24 cellular contexts compared by ENCODE assay signal in genomic region chr16:11722468-11722808, GRCh38. TPM values are rescaled to one million over a fixed set of nuclear protein-coding genes. Genes with fewer than 3 reads are reported as not detected.
DNase-seq lines count a peak whose midpoint lies in the region; ATAC-seq and TF ChIP-seq lines count a peak whose summit lies in the region.
"Had no signal": no experiment of that assay in that cellular context is flagged by ENCODE, and none has a peak within 500 bp of the region (broad histone marks: within the 10 kb centered on the region; RNA-seq: fewer than 3 reads in every experiment).

No MANE protein-coding gene starts in this region.

- no peak for DNase-seq in T-helper 2 cell treated with Interferon-gamma antibody and Interleukin-4, amounts not matched to agents 5 μg/mL and 100 μg/mL, for 36 hours (ENCODE audit: low spot score)
- DNase-seq in T-helper 2 cell = no peak
- no peak for DNase-seq in colonic mucosa
- DNase-seq in gastrocnemius medialis = no peak
- no peak for DNase-seq in posterior vena cava (ENCODE audit: low spot score)
- no peak for DNase-seq in mesenchymal stem cell
- DNase-seq in middle frontal gyrus (ENCODE audit: extremely low spot score, low spot score) = no peak
- DNase-seq: activated CD8-positive, alpha-beta memory T cell treated with anti-CD3 and anti-CD28 coated beads, Interleukin-2, amount 10 ng/mL, durations not matched to agents 7 days and 5 days; activated effector memory CD4-positive, alpha-beta T cell treated with anti-CD3 and anti-CD28 coated beads, Interleukin-2, amount 50 U/mL, for 16 hours; amniotic stem cell; COR-L47; DMS79 treated with DMSO at 0.1 percent for 48 hours; Kasumi-1; kidney glomerular epithelial cell; NCI-H1048; NCI-H187; NCI-H748 treated with DMSO at 0.1 percent for 48 hours; OCI-M1 had no signal

- no peak overlapping the region for H2BK15ac ChIP-seq in mesenchymal stem cell (ENCODE audit: low read depth, poor library complexity, severe bottlenecking)

- H3K18ac ChIP-seq in mesenchymal stem cell (ENCODE audit: low read depth in 1 of 2, low read length in 2 of 2) = no peak overlapping the region

- H3K4me3 ChIP-seq in KMS-11 (IDR thresholded peaks at IDR 0.05; ENCODE audit: insufficient read depth, low read depth, low read length) (no peak overlapping the region), colonic mucosa (no peak overlapping the region), gastrocnemius medialis (no peak overlapping the region), mesenchymal stem cell (ENCODE audit: insufficient read depth in 1 of 2, low read depth in 1 of 2, low read length in 2 of 2) (no peak overlapping the region)
- H3K4me3 ChIP-seq: GM12878, suprapubic skin had no signal

- H4K8ac ChIP-seq in mesenchymal stem cell (ENCODE audit: low read length) = no peak overlapping the region

- TF ChIP-seq CTCF in KMS-11 (conservative IDR thresholded peaks at IDR 0.05; ENCODE audit: low read depth, low read length) (no peak), colonic mucosa (IDR thresholded peaks at IDR 0.05) (no peak), gastrocnemius medialis (IDR thresholded peaks at IDR 0.05 in 4 of 5, conservative IDR thresholded peaks at IDR 0.05 in 1 of 5) (no peak)

- no peak overlapping the region for H2AFZ ChIP-seq in KMS-11 (ENCODE audit: low read depth)
- H2AFZ ChIP-seq in mesenchymal stem cell (ENCODE audit: low read depth, low read length) = no peak overlapping the region

- H2AK5ac ChIP-seq in mesenchymal stem cell (ENCODE audit: low read length, severe bottlenecking) = no peak overlapping the region

- no peak overlapping the region for H3K4ac ChIP-seq in mesenchymal stem cell (ENCODE audit: low read depth in 1 of 2, low read length in 2 of 2)

- ATAC-seq in gastrocnemius medialis = no peak
- ATAC-seq: activated CD8-positive, alpha-beta memory T cell treated with anti-CD3 and anti-CD28 coated beads, Interleukin-2, amount 10 ng/mL, durations not matched to agents 7 days and 5 days; GM12878; natural killer cell treated with Interleukin-12 subunit alpha and Interleukin-12 subunit beta and Interleukin-15 and Interleukin-18, amount 100 ng/mL, for 72 hours; Right ventricle myocardium inferior had no signal

- no peak overlapping the region for H2BK12ac ChIP-seq in mesenchymal stem cell (ENCODE audit: low read length in 2 of 2)

- H3K4me1 Mint-ChIP-seq in T-helper 2 cell treated with Interferon-gamma antibody and Interleukin-4, amounts not matched to agents 5 μg/mL and 100 μg/mL, for 36 hours (ENCODE audit: low read depth) = peaks cover 13% of the 10 kb centered on the region
- H3K4me1 Mint-ChIP-seq: activated CD8-positive, alpha-beta memory T cell treated with anti-CD3 and anti-CD28 coated beads, Interleukin-2, amount 10 ng/mL, durations not matched to agents 7 days and 5 days had no signal

- H3K9me3 ChIP-seq in colonic mucosa (no peaks in the 10 kb centered on the region), gastrocnemius medialis (no peaks in the 10 kb centered on the region), mesenchymal stem cell (ENCODE audit: control insufficient read depth, low read length) (no peaks in the 10 kb centered on the region)
- H3K9me3 ChIP-seq: suprapubic skin had no signal

- no peaks in the 10 kb centered on the region for H3K9me3 Mint-ChIP-seq in T-helper 2 cell treated with Interferon-gamma antibody and Interleukin-4, amounts not matched to agents 5 μg/mL and 100 μg/mL, for 36 hours
- H3K9me3 Mint-ChIP-seq: natural killer cell treated with Interleukin-12 subunit alpha and Interleukin-12 subunit beta and Interleukin-15 and Interleukin-18, amount 100 ng/mL, for 72 hours had no signal

- H3K9ac ChIP-seq in KMS-11 (no peak overlapping the region), colonic mucosa (ENCODE audit: low read depth in 2 of 2, low read length in 2 of 2) (no peak overlapping the region), mesenchymal stem cell (ENCODE audit: low read length) (no peak overlapping the region)

- TF ChIP-seq POLR2A in gastrocnemius medialis (IDR thresholded peaks at IDR 0.05) = no peak

- peaks cover 14% of the 10 kb centered on the region for H3K79me1 ChIP-seq in mesenchymal stem cell (replicated peaks; ENCODE audit: low read length, poor library complexity, severe bottlenecking)

- H3K27me3 ChIP-seq in KMS-11 (ENCODE audit: insufficient read depth, low read depth) (no peaks in the 10 kb centered on the region), colonic mucosa (no peaks in the 10 kb centered on the region), gastrocnemius medialis (no peaks in the 10 kb centered on the region), mesenchymal stem cell (ENCODE audit: control insufficient read depth in 1 of 2, insufficient read depth in 1 of 2, low read length in 2 of 2) (no peaks in the 10 kb centered on the region)
- H3K27me3 ChIP-seq: suprapubic skin had no signal

- no peaks in the 10 kb centered on the region for H4K20me1 ChIP-seq in KMS-11 (ENCODE audit: insufficient read depth)

- WGBS in mesenchymal stem cell = 98% methylated on average over 2 of the region's 3 CpGs

- H3K36me3 Mint-ChIP-seq in T-helper 2 cell treated with Interferon-gamma antibody and Interleukin-4, amounts not matched to agents 5 μg/mL and 100 μg/mL, for 36 hours (ENCODE audit: low read depth) = peaks cover 41% of the 10 kb centered on the region

- H3K4me2 ChIP-seq in KMS-11 = no peak overlapping the region
- H3K4me2 ChIP-seq in mesenchymal stem cell (ENCODE audit: low read length, poor library complexity, severe bottlenecking) = no peak overlapping the region

- H2BK120ac ChIP-seq in mesenchymal stem cell (ENCODE audit: low read depth, low read length) = no peak overlapping the region

- peaks cover 54% of the 10 kb centered on the region; the same call in 1 of the 2 replicates for H3K79me2 ChIP-seq in KMS-11 (ENCODE audit: insufficient read depth, low read depth)

- no peak overlapping the region for H2BK5ac ChIP-seq in mesenchymal stem cell (ENCODE audit: low read depth, low read length, poor library complexity, severe bottlenecking)

- no peak overlapping the region for H3K23ac ChIP-seq in mesenchymal stem cell (ENCODE audit: low read length in 2 of 2)

- intact Hi-C loops in colonic mucosa (cut with DNase I) (no loop called here), gastrocnemius medialis (cut with DNase I; ENCODE audit: low total_unique reads) (no loop called here), posterior vena cava (cut with DNase I) (no loop called here)

- H3K27ac Mint-ChIP-seq in T-helper 2 cell treated with Interferon-gamma antibody and Interleukin-4, amounts not matched to agents 5 μg/mL and 100 μg/mL, for 36 hours = peak overlapping the region; percentile 0
- H3K27ac Mint-ChIP-seq: activated CD8-positive, alpha-beta memory T cell treated with anti-CD3 and anti-CD28 coated beads, Interleukin-2, amount 10 ng/mL, durations not matched to agents 7 days and 5 days had no signal

- H3K4me1 ChIP-seq in KMS-11 (ENCODE audit: low read depth, poor library complexity, severe bottlenecking) (peaks cover 74% of the 10 kb centered on the region), colonic mucosa (peaks cover 7% of the 10 kb centered on the region), gastrocnemius medialis (peaks cover 6 to 7% of the 10 kb centered on the region in 2 donors), mesenchymal stem cell (ENCODE audit: control insufficient read depth, insufficient read depth, low read depth, low read length) (peaks cover 6% of the 10 kb centered on the region)
- H3K4me1 ChIP-seq: suprapubic skin had no signal

- H3K36me3 ChIP-seq in KMS-11 (ENCODE audit: insufficient read depth) = peaks cover 44% of the 10 kb centered on the region; the same call in 1 of the 2 replicates
- peaks cover 15% of the 10 kb centered on the region for H3K36me3 ChIP-seq in colonic mucosa
- peaks cover 0 to 60% of the 10 kb centered on the region in 2 donors for H3K36me3 ChIP-seq in gastrocnemius medialis
- H3K36me3 ChIP-seq in mesenchymal stem cell (ENCODE audit: control insufficient read depth in 1 of 2, insufficient read depth in 2 of 2, low read depth in 1 of 2, low read length in 2 of 2) = peaks cover 15 to 72% of the 10 kb centered on the region in 2 experiments

- no peak overlapping the region for H3K4me3 Mint-ChIP-seq in T-helper 2 cell treated with Interferon-gamma antibody and Interleukin-4, amounts not matched to agents 5 μg/mL and 100 μg/mL, for 36 hours
- H3K4me3 Mint-ChIP-seq: activated CD8-positive, alpha-beta memory T cell treated with anti-CD3 and anti-CD28 coated beads, Interleukin-2, amount 10 ng/mL, durations not matched to agents 7 days and 5 days; natural killer cell treated with Interleukin-12 subunit alpha and Interleukin-12 subunit beta and Interleukin-15 and Interleukin-18, amount 100 ng/mL, for 72 hours had no signal

- in situ Hi-C loops in gastrocnemius medialis (cut with MboI; ENCODE audit: low sequenced_read_pairs in 4 of 4) = loop anchor here in 2 of 4 donors (5.0 to 25.0 kb wide), 2 partner anchors 325 to 760 kb away; no protein-coding TSS in a partner anchor

- H4K91ac ChIP-seq in mesenchymal stem cell (ENCODE audit: low read length) = no peak overlapping the region

- H3K27me3 Mint-ChIP-seq in T-helper 2 cell treated with Interferon-gamma antibody and Interleukin-4, amounts not matched to agents 5 μg/mL and 100 μg/mL, for 36 hours (ENCODE audit: low read depth) = no peaks in the 10 kb centered on the region
- H3K27me3 Mint-ChIP-seq: activated CD8-positive, alpha-beta memory T cell treated with anti-CD3 and anti-CD28 coated beads, Interleukin-2, amount 10 ng/mL, durations not matched to agents 7 days and 5 days; natural killer cell treated with Interleukin-12 subunit alpha and Interleukin-12 subunit beta and Interleukin-15 and Interleukin-18, amount 100 ng/mL, for 72 hours had no signal

- H3K14ac ChIP-seq in mesenchymal stem cell (ENCODE audit: low read length in 2 of 2) = no peak overlapping the region

- 0 out of 2 replicates have a peak overlapping the region, but pooled peaks have one; percentile 5 for H3K27ac ChIP-seq in KMS-11
- peak overlapping the region; percentile 2 for H3K27ac ChIP-seq in colonic mucosa
- H3K27ac ChIP-seq in gastrocnemius medialis = peak overlapping the region; percentile 7 to 57 (median 16)
- no peak overlapping the region for H3K27ac ChIP-seq in mesenchymal stem cell (ENCODE audit: low read length, poor library complexity, severe bottlenecking)
- H3K27ac ChIP-seq: 22Rv1, suprapubic skin had no signal

RNA-seq across cellular contexts. Expression of gene TXNDC11, which starts 20.2 kb away (rescaled TPM):
- total RNA-seq in colonic mucosa (10 to 100 TPM; 52.0 to 62.1 TPM), gastrocnemius medialis (10 to 100 TPM; 35.2 to 64.5 (median 51.2) TPM), posterior vena cava (10 to 100 TPM; 32.9 to 34.4 TPM)
- polyA plus RNA-seq in mesenchymal stem cell (2013, experiment 1 of 2) = 31.9 TPM
- polyA plus RNA-seq in mesenchymal stem cell (2013, experiment 2 of 2) = 32.0 TPM

RNA-seq across cellular contexts. Expression of gene SNN, which starts 54.2 kb away (rescaled TPM):
- total RNA-seq in colonic mucosa (1 to 10 TPM; 2.4 to 5.6 TPM), gastrocnemius medialis (10 to 100 TPM; 22.5 to 94.5 (median 78.1) TPM), posterior vena cava (10 to 100 TPM; 17.9 to 19.7 TPM)
- 10.0 TPM for polyA plus RNA-seq in mesenchymal stem cell (2013, experiment 1 of 2)
- 10.1 TPM for polyA plus RNA-seq in mesenchymal stem cell (2013, experiment 2 of 2)
